1 cellular context compared by ENCODE assay signal in genomic region chr17:2707721-2708584, GRCh38.
TF ChIP-seq lines count a peak whose summit lies in the region.

No MANE protein-coding gene starts in this region.

TF ChIP-seq in HepG2, 621 proteins besides CTCF, POLR2A, EP300 and RAD21 (continues in another document):
- TF ChIP-seq REXO4 (CRISPR knock-in tag; IDR thresholded peaks at IDR 0.05; ENCODE audit: borderline replicate concordance) (no peak), RAD51 (IDR thresholded peaks at IDR 0.05; ENCODE audit: borderline replicate concordance) (no peak), XBP1 (CRISPR knock-in tag; IDR thresholded peaks at IDR 0.05) (no peak), GABPA (IDR thresholded peaks at IDR 0.05; ENCODE audit: low read depth, low read length) (no peak), GABPA (CRISPR knock-in tag; IDR thresholded peaks at IDR 0.05; ENCODE audit: low read depth) (no peak), ZNF383 (CRISPR knock-in tag; IDR thresholded peaks at IDR 0.05; ENCODE audit: borderline replicate concordance) (no peak), RELA (CRISPR knock-in tag; IDR thresholded peaks at IDR 0.05) (no peak), SAP130 (CRISPR knock-in tag; IDR thresholded peaks at IDR 0.05; ENCODE audit: low read depth) (0 out of 2 replicates have a peak, but pooled peaks have one; percentile 15), ZNF30 (CRISPR knock-in tag; IDR thresholded peaks at IDR 0.05) (no peak), SRF (IDR thresholded peaks at IDR 0.05; ENCODE audit: low read depth, low read length) (no peak), ZBTB33 (CRISPR knock-in tag; IDR thresholded peaks at IDR 0.05) (peak; percentile 29; the same call in 1 of the 2 replicates), ZNF17 (CRISPR knock-in tag; IDR thresholded peaks at IDR 0.05) (no peak), ZNF296 (CRISPR knock-in tag; conservative IDR thresholded peaks at IDR 0.05) (no peak), SKI (IDR thresholded peaks at IDR 0.05; ENCODE audit: partially characterized antibody) (no peak), ISX (CRISPR knock-in tag; conservative IDR thresholded peaks at IDR 0.05) (no peak), KLF6 (CRISPR knock-in tag; IDR thresholded peaks at IDR 0.05) (no peak), SIN3A (IDR thresholded peaks at IDR 0.05; ENCODE audit: borderline replicate concordance, low read depth, low read length) (no peak), NRL (CRISPR knock-in tag; IDR thresholded peaks at IDR 0.05; ENCODE audit: borderline replicate concordance) (peak; percentile 36; the same call in 1 of the 2 replicates), RBFOX2 (IDR thresholded peaks at IDR 0.05; ENCODE audit: low read depth, low read length) (peak; percentile 45; the same call in 1 of the 2 replicates), BRD4 (CRISPR knock-in tag; IDR thresholded peaks at IDR 0.05) (no peak), NR2C2 (CRISPR knock-in tag; IDR thresholded peaks at IDR 0.05; ENCODE audit: borderline replicate concordance) (peak; percentile 26; the same call in 1 of the 2 replicates), EHMT2 (IDR thresholded peaks at IDR 0.05; ENCODE audit: borderline replicate concordance, low read depth, low read length) (no peak), ZNF605 (CRISPR knock-in tag; IDR thresholded peaks at IDR 0.05) (no peak), STAG1 (CRISPR knock-in tag; IDR thresholded peaks at IDR 0.05) (peak; percentile 55), SNAPC4 (CRISPR knock-in tag; IDR thresholded peaks at IDR 0.05) (no peak), GMEB1 (CRISPR knock-in tag; IDR thresholded peaks at IDR 0.05; ENCODE audit: borderline replicate concordance) (no peak), MED1 (CRISPR knock-in tag; IDR thresholded peaks at IDR 0.05) (no peak), ZNF547 (CRISPR knock-in tag; IDR thresholded peaks at IDR 0.05) (no peak)
- TF ChIP-seq, protein P1, sequence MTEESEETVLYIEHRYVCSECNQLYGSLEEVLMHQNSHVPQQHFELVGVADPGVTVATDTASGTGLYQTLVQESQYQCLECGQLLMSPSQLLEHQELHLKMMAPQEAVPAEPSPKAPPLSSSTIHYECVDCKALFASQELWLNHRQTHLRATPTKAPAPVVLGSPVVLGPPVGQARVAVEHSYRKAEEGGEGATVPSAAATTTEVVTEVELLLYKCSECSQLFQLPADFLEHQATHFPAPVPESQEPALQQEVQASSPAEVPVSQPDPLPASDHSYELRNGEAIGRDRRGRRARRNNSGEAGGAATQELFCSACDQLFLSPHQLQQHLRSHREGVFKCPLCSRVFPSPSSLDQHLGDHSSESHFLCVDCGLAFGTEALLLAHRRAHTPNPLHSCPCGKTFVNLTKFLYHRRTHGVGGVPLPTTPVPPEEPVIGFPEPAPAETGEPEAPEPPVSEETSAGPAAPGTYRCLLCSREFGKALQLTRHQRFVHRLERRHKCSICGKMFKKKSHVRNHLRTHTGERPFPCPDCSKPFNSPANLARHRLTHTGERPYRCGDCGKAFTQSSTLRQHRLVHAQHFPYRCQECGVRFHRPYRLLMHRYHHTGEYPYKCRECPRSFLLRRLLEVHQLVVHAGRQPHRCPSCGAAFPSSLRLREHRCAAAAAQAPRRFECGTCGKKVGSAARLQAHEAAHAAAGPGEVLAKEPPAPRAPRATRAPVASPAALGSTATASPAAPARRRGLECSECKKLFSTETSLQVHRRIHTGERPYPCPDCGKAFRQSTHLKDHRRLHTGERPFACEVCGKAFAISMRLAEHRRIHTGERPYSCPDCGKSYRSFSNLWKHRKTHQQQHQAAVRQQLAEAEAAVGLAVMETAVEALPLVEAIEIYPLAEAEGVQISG (CRISPR knock-in tag; IDR thresholded peaks at IDR 0.05), result no peak
- TF ChIP-seq, protein P2, sequence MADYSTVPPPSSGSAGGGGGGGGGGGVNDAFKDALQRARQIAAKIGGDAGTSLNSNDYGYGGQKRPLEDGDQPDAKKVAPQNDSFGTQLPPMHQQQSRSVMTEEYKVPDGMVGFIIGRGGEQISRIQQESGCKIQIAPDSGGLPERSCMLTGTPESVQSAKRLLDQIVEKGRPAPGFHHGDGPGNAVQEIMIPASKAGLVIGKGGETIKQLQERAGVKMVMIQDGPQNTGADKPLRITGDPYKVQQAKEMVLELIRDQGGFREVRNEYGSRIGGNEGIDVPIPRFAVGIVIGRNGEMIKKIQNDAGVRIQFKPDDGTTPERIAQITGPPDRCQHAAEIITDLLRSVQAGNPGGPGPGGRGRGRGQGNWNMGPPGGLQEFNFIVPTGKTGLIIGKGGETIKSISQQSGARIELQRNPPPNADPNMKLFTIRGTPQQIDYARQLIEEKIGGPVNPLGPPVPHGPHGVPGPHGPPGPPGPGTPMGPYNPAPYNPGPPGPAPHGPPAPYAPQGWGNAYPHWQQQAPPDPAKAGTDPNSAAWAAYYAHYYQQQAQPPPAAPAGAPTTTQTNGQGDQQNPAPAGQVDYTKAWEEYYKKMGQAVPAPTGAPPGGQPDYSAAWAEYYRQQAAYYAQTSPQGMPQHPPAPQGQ (CRISPR knock-in tag; IDR thresholded peaks at IDR 0.05; ENCODE audit: borderline replicate concordance), result no peak
- TF ChIP-seq, protein P3, sequence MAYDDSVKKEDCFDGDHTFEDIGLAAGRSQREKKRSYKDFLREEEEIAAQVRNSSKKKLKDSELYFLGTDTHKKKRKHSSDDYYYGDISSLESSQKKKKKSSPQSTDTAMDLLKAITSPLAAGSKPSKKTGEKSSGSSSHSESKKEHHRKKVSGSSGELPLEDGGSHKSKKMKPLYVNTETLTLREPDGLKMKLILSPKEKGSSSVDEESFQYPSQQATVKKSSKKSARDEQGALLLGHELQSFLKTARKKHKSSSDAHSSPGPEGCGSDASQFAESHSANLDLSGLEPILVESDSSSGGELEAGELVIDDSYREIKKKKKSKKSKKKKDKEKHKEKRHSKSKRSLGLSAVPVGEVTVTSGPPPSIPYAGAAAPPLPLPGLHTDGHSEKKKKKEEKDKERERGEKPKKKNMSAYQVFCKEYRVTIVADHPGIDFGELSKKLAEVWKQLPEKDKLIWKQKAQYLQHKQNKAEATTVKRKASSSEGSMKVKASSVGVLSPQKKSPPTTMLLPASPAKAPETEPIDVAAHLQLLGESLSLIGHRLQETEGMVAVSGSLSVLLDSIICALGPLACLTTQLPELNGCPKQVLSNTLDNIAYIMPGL (CRISPR knock-in tag; IDR thresholded peaks at IDR 0.05; ENCODE audit: borderline replicate concordance in 1 of 2, low read depth in 1 of 2), result peak in 1 of 2 experiments; percentile 35; a peak in 1 of 4 replicates
- TF ChIP-seq, protein P4, sequence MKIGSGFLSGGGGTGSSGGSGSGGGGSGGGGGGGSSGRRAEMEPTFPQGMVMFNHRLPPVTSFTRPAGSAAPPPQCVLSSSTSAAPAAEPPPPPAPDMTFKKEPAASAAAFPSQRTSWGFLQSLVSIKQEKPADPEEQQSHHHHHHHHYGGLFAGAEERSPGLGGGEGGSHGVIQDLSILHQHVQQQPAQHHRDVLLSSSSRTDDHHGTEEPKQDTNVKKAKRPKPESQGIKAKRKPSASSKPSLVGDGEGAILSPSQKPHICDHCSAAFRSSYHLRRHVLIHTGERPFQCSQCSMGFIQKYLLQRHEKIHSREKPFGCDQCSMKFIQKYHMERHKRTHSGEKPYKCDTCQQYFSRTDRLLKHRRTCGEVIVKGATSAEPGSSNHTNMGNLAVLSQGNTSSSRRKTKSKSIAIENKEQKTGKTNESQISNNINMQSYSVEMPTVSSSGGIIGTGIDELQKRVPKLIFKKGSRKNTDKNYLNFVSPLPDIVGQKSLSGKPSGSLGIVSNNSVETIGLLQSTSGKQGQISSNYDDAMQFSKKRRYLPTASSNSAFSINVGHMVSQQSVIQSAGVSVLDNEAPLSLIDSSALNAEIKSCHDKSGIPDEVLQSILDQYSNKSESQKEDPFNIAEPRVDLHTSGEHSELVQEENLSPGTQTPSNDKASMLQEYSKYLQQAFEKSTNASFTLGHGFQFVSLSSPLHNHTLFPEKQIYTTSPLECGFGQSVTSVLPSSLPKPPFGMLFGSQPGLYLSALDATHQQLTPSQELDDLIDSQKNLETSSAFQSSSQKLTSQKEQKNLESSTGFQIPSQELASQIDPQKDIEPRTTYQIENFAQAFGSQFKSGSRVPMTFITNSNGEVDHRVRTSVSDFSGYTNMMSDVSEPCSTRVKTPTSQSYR (CRISPR knock-in tag; IDR thresholded peaks at IDR 0.05; ENCODE audit: borderline replicate concordance), result peak; percentile 89
- TF ChIP-seq, protein P5, sequence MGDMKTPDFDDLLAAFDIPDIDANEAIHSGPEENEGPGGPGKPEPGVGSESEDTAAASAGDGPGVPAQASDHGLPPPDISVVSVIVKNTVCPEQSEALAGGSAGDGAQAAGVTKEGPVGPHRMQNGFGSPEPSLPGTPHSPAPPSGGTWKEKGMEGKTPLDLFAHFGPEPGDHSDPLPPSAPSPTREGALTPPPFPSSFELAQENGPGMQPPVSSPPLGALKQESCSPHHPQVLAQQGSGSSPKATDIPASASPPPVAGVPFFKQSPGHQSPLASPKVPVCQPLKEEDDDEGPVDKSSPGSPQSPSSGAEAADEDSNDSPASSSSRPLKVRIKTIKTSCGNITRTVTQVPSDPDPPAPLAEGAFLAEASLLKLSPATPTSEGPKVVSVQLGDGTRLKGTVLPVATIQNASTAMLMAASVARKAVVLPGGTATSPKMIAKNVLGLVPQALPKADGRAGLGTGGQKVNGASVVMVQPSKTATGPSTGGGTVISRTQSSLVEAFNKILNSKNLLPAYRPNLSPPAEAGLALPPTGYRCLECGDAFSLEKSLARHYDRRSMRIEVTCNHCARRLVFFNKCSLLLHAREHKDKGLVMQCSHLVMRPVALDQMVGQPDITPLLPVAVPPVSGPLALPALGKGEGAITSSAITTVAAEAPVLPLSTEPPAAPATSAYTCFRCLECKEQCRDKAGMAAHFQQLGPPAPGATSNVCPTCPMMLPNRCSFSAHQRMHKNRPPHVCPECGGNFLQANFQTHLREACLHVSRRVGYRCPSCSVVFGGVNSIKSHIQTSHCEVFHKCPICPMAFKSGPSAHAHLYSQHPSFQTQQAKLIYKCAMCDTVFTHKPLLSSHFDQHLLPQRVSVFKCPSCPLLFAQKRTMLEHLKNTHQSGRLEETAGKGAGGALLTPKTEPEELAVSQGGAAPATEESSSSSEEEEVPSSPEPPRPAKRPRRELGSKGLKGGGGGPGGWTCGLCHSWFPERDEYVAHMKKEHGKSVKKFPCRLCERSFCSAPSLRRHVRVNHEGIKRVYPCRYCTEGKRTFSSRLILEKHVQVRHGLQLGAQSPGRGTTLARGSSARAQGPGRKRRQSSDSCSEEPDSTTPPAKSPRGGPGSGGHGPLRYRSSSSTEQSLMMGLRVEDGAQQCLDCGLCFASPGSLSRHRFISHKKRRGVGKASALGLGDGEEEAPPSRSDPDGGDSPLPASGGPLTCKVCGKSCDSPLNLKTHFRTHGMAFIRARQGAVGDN (CRISPR knock-in tag; IDR thresholded peaks at IDR 0.05), result peak; percentile 57
